ENCODE assay signal across 1 cellular context in genomic region chr13:74145249-74145970, GRCh38.
TF ChIP-seq lines count a peak whose summit lies in the region.

No MANE protein-coding gene starts in this region.

TF ChIP-seq in HepG2, 621 proteins besides CTCF, POLR2A, EP300 and RAD21 (continued from another document):
- TF ChIP-seq SOX6 (IDR thresholded peaks at IDR 0.05) (no peak), SOX6 (CRISPR knock-in tag; IDR thresholded peaks at IDR 0.05) (no peak), NCOA1 (CRISPR knock-in tag; IDR thresholded peaks at IDR 0.05) (no peak), MEIS2 (CRISPR knock-in tag; IDR thresholded peaks at IDR 0.05) (no peak), ZNF672 (CRISPR knock-in tag; IDR thresholded peaks at IDR 0.05) (no peak)
